Comparison of ENCODE assay signal across 12 cellular contexts in genomic region chr5:157518963-157519362, GRCh38. TPM values are rescaled to one million over a fixed set of nuclear protein-coding genes. Genes with fewer than 3 reads are reported as not detected.
A peak's percentile ranks its signal among the peaks of the same experiment; 100 is the strongest.
DNase-seq lines count a peak whose midpoint lies in the region; ATAC-seq, FAIRE-seq and TF ChIP-seq lines count a peak whose summit lies in the region.
"Had no signal": no experiment of that assay in that cellular context is flagged by ENCODE, and none has a peak within 500 bp of the region (broad histone marks: within the 10 kb centered on the region; RNA-seq: fewer than 3 reads in every experiment).

No MANE protein-coding gene starts in this region.

- TF ChIP-seq EP300 in sigmoid colon (IDR thresholded peaks at IDR 0.05) (no peak), suprapubic skin (IDR thresholded peaks at IDR 0.05) (no peak)

- no peak for TF ChIP-seq CTCF in sigmoid colon (IDR thresholded peaks at IDR 0.05)
- TF ChIP-seq CTCF in suprapubic skin (IDR thresholded peaks at IDR 0.05), result no peak

- TF ChIP-seq POLR2A in sigmoid colon (IDR thresholded peaks at IDR 0.05) (no peak), suprapubic skin (IDR thresholded peaks at IDR 0.05) (no peak)

- H3K27ac Mint-ChIP-seq in activated CD4-positive, alpha-beta T cell treated with anti-CD3 and anti-CD28 coated beads, Interleukin-2, amount 10 ng/mL, durations not matched to agents 7 days and 5 days, result no peak overlapping the region
- H3K27ac Mint-ChIP-seq: activated naive CD4-positive, alpha-beta T cell treated with anti-CD3 and anti-CD28 coated beads for 36 hours had no signal

- peak overlapping the region; percentile 77 to 95 (median 84) for H3K27ac ChIP-seq in sigmoid colon
- no peak overlapping the region for H3K27ac ChIP-seq in suprapubic skin
- peak overlapping the region in 1 of 2 donors; percentile 69 for H3K27ac ChIP-seq in small intestine (ENCODE audit: low read depth in 1 of 2, low read length in 1 of 2)
- H3K27ac ChIP-seq: hepatocyte had no signal

- peak; percentile 20 for DNase-seq in activated CD4-positive, alpha-beta T cell treated with anti-CD3 and anti-CD28 coated beads, Interleukin-2, amount 10 ng/mL, durations not matched to agents 7 days and 5 days
- DNase-seq in activated CD4-positive, alpha-beta T cell treated with anti-CD3 and anti-CD28 coated beads, Interleukin-2, amount 50 U/mL, for 1 hour, result no peak
- DNase-seq in sigmoid colon (no peak), suprapubic skin (ENCODE audit: low spot score in 2 of 2) (no peak), small intestine (no peak), NCI-H524 (lab: John Stamatoyannopoulos, UW) (no peak)
- DNase-seq: activated naive CD4-positive, alpha-beta T cell treated with anti-CD3 and anti-CD28 coated beads for 36 hours; HCEC 1CT had no signal

- POLR2A ChIA-PET in activated CD4-positive, alpha-beta T cell treated with anti-CD3 and anti-CD28 coated beads, Interleukin-2, amount 10 ng/mL, durations not matched to agents 7 days and 5 days (lab: Charles Lee), result no interaction called here

- intact Hi-C loops in sigmoid colon (cut with DNase I), result no loop called here

- 85 to 93% methylated on average over 6 of the region's 6 CpGs for WGBS in sigmoid colon, 2 donors
- WGBS in suprapubic skin, result 95% methylated on average over 6 of the region's 6 CpGs
- WGBS in small intestine, 3 donors, result 69 to 94% (median 87%) methylated on average over 6 of the region's 6 CpGs

- peaks cover 75% of the 10 kb centered on the region for H3K36me3 Mint-ChIP-seq in activated CD4-positive, alpha-beta T cell treated with anti-CD3 and anti-CD28 coated beads, Interleukin-2, amount 10 ng/mL, durations not matched to agents 7 days and 5 days (ENCODE audit: low read depth)

- peaks cover 0 to 69% (median 66%) of the 10 kb centered on the region in 4 donors for H3K4me1 ChIP-seq in sigmoid colon
- peaks cover 3% of the 10 kb centered on the region for H3K4me1 ChIP-seq in suprapubic skin
- H3K4me1 ChIP-seq in small intestine (ENCODE audit: control insufficient read depth in 2 of 2, insufficient read depth in 1 of 2, low read depth in 1 of 2, low read length in 1 of 2), result peaks cover 0 to 3% of the 10 kb centered on the region in 2 donors

- H3K27me3 ChIP-seq in sigmoid colon (no peaks in the 10 kb centered on the region), suprapubic skin (no peaks in the 10 kb centered on the region), small intestine (ENCODE audit: control insufficient read depth in 2 of 2, insufficient read depth in 2 of 2, low read length in 2 of 2) (no peaks in the 10 kb centered on the region)
- H3K27me3 ChIP-seq: hepatocyte had no signal

- peaks cover 46% of the 10 kb centered on the region for H3K4me1 Mint-ChIP-seq in activated CD4-positive, alpha-beta T cell treated with anti-CD3 and anti-CD28 coated beads, Interleukin-2, amount 10 ng/mL, durations not matched to agents 7 days and 5 days

- H3K4me3 ChIP-seq in sigmoid colon, result no peak overlapping the region
- H3K4me3 ChIP-seq in suprapubic skin, result no peak overlapping the region
- H3K4me3 ChIP-seq in small intestine (ENCODE audit: low read depth in 1 of 2, low read length in 2 of 2), result no peak overlapping the region
- H3K4me3 ChIP-seq: hepatocyte had no signal

- H3K27me3 Mint-ChIP-seq in activated CD4-positive, alpha-beta T cell treated with anti-CD3 and anti-CD28 coated beads, Interleukin-2, amount 10 ng/mL, durations not matched to agents 7 days and 5 days, result no peaks in the 10 kb centered on the region

- H3K36me3 ChIP-seq in sigmoid colon (peaks cover 0 to 26% (median 8%) of the 10 kb centered on the region in 4 donors), suprapubic skin (no peaks in the 10 kb centered on the region), small intestine (ENCODE audit: control insufficient read depth in 2 of 2, insufficient read depth in 2 of 2, low read length in 2 of 2) (no peaks in the 10 kb centered on the region)

- FAIRE-seq in small intestine (lab: Jason Lieb, UNC), result no peak
- FAIRE-seq: A204.1 had no signal

- CTCF ChIA-PET in activated CD4-positive, alpha-beta T cell treated with anti-CD3 and anti-CD28 coated beads, Interleukin-2, amount 10 ng/mL, durations not matched to agents 7 days and 5 days (lab: Charles Lee), result interaction anchor here (0.6 to 1.1 kb wide), 3 partner anchors 15 to 89 kb away, joined by 3 to 4 read pairs (median 3); no protein-coding TSS in a partner anchor

- ATAC-seq in GM21529 (IDR thresholded peaks at IDR 0.05; ENCODE audit: unreplicated experiment) (peak; percentile 78), HG03442 (IDR thresholded peaks at IDR 0.05; ENCODE audit: unreplicated experiment) (peak; percentile 81)

- no peak overlapping the region for H3K4me3 Mint-ChIP-seq in activated CD4-positive, alpha-beta T cell treated with anti-CD3 and anti-CD28 coated beads, Interleukin-2, amount 10 ng/mL, durations not matched to agents 7 days and 5 days
- H3K4me3 Mint-ChIP-seq: activated naive CD4-positive, alpha-beta T cell treated with anti-CD3 and anti-CD28 coated beads for 36 hours had no signal

- no peaks in the 10 kb centered on the region for H3K9me3 ChIP-seq in sigmoid colon
- no peaks in the 10 kb centered on the region for H3K9me3 ChIP-seq in suprapubic skin
- no peaks in the 10 kb centered on the region for H3K9me3 ChIP-seq in small intestine (ENCODE audit: control insufficient read depth, low read depth)

- H3K9me3 Mint-ChIP-seq in activated CD4-positive, alpha-beta T cell treated with anti-CD3 and anti-CD28 coated beads, Interleukin-2, amount 10 ng/mL, durations not matched to agents 7 days and 5 days, result no peaks in the 10 kb centered on the region
- H3K9me3 Mint-ChIP-seq: activated naive CD4-positive, alpha-beta T cell treated with anti-CD3 and anti-CD28 coated beads for 36 hours had no signal

RNA-seq across cellular contexts. Expression of gene ADAM19, which starts 56.6 kb away (rescaled TPM):
- 100 to 1,000 TPM; 118 to 127 TPM for total RNA-seq in activated CD4-positive, alpha-beta T cell treated with anti-CD3 and anti-CD28 coated beads, Interleukin-2, amount 10 ng/mL, durations not matched to agents 7 days and 5 days
- 10 to 100 TPM; 18.8 to 53.2 (median 35.0) TPM for total RNA-seq in sigmoid colon
- polyA plus RNA-seq in sigmoid colon, result 10 to 100 TPM in 1 of 3 donors, 1 to 10 TPM in 2; 1.2 to 16.3 (median 1.2) TPM
- 1 to 10 TPM in 3 of 4 donors, under 1 TPM in 1; 0.42 to 2.6 (median 1.3) TPM for total RNA-seq in suprapubic skin
- polyA plus RNA-seq in small intestine, result 1 to 10 TPM in 1 of 3 donors, under 1 TPM in 2; 0.67 to 3.6 (median 0.81) TPM

RNA-seq across cellular contexts. Expression of gene NIPAL4, which starts 59.0 kb away (rescaled TPM):
- under 1 TPM; 0.10 to 0.17 TPM for total RNA-seq in activated CD4-positive, alpha-beta T cell treated with anti-CD3 and anti-CD28 coated beads, Interleukin-2, amount 10 ng/mL, durations not matched to agents 7 days and 5 days
- total RNA-seq in sigmoid colon (1 to 10 TPM; 2.8 to 5.1 (median 4.9) TPM), suprapubic skin (100 to 1,000 TPM in 2 of 4 donors, 10 to 100 TPM in 2; 45.8 to 111 (median 86.6) TPM)
- polyA plus RNA-seq in sigmoid colon (1 to 10 TPM in 1 of 3 donors, not detected in 2; 1.3 TPM), small intestine (under 1 TPM in 1 of 3 donors, not detected in 2; 0.10 TPM)

Comparison
In these comparisons a context has a peak if more than half of its experiments do, and no peak if none do; other contexts are left out.
1. RNA of gene ADAM19, which starts 56.6 kb away (total RNA-seq): 118 to 127 TPM in activated CD4-positive, alpha-beta T cell treated with anti-CD3 and anti-CD28 coated beads, Interleukin-2, amount 10 ng/mL, durations not matched to agents 7 days and 5 days and 18.8 to 53.2 TPM in sigmoid colon; 0.42 to 2.6 TPM in suprapubic skin; every median in the first group is over 4 times any median in the second.
2. RNA of gene NIPAL4, which starts 59.0 kb away (total RNA-seq): 45.8 to 111 TPM in suprapubic skin; 2.8 to 5.1 TPM in sigmoid colon and 0.10 to 0.17 TPM in activated CD4-positive, alpha-beta T cell treated with anti-CD3 and anti-CD28 coated beads, Interleukin-2, amount 10 ng/mL, durations not matched to agents 7 days and 5 days; every median in the first group is over 4 times any median in the second.